In genomic region chr14:102998393-102998792, GRCh38 we compare ENCODE assay signal across 14 cellular contexts.
"Had no signal": no experiment of that assay in that cellular context is flagged by ENCODE, and none has a peak within 500 bp of the region (broad histone marks: within the 10 kb centered on the region; RNA-seq: fewer than 3 reads in every experiment).

No MANE protein-coding gene starts in this region.

- ATAC-seq: left colon; lower lobe of right lung; right lobe of liver; stimulated activated naive CD8-positive, alpha-beta T cell treated with anti-CD3 and anti-CD28 coated beads, Interleukin-15, amount 100 ng/mL, for 72 hours had no signal

- H3K9me3 Mint-ChIP-seq: activated CD4-positive, alpha-beta T cell treated with anti-CD3 and anti-CD28 coated beads, Interleukin-2, amount 10 ng/mL, durations not matched to agents 7 days and 5 days; activated naive CD8-positive, alpha-beta T cell treated with anti-CD3 and anti-CD28 coated beads, Interleukin-2, amount 10 ng/mL, durations not matched to agents 7 days and 5 days; mesothelial cell of epicardium; stimulated activated naive CD8-positive, alpha-beta T cell treated with anti-CD3 and anti-CD28 coated beads, Interleukin-15, amount 100 ng/mL, for 72 hours had no signal

- H3K9me3 ChIP-seq: lower lobe of right lung, ovary, right lobe of liver, spleen, upper lobe of left lung had no signal

- H3K4me1 Mint-ChIP-seq: activated CD4-positive, alpha-beta T cell treated with anti-CD3 and anti-CD28 coated beads, Interleukin-2, amount 10 ng/mL, durations not matched to agents 7 days and 5 days; mesothelial cell of epicardium; stimulated activated naive CD8-positive, alpha-beta T cell treated with anti-CD3 and anti-CD28 coated beads, Interleukin-15, amount 100 ng/mL, for 72 hours had no signal

- H3K27ac ChIP-seq: lower lobe of right lung, ovary, right lobe of liver, spleen, upper lobe of left lung had no signal

- H3K27ac Mint-ChIP-seq: activated CD4-positive, alpha-beta T cell treated with anti-CD3 and anti-CD28 coated beads, Interleukin-2, amount 10 ng/mL, durations not matched to agents 7 days and 5 days; activated naive CD8-positive, alpha-beta T cell treated with anti-CD3 and anti-CD28 coated beads, Interleukin-2, amount 10 ng/mL, durations not matched to agents 7 days and 5 days; mesothelial cell of epicardium; stimulated activated naive CD8-positive, alpha-beta T cell treated with anti-CD3 and anti-CD28 coated beads, Interleukin-15, amount 100 ng/mL, for 72 hours had no signal

- FAIRE-seq: frontal cortex had no signal

- H3K27me3 ChIP-seq: ovary, right lobe of liver, spleen, upper lobe of left lung had no signal

- DNase-seq: activated CD4-positive, alpha-beta T cell treated with anti-CD3 and anti-CD28 coated beads, Interleukin-2, amount 10 ng/mL, durations not matched to agents 7 days and 5 days; activated CD8-positive, alpha-beta memory T cell treated with anti-CD3 and anti-CD28 coated beads, Interleukin-2, amount 50 U/mL, for 48 hours; activated naive CD8-positive, alpha-beta T cell treated with anti-CD3 and anti-CD28 coated beads, Interleukin-2, amount 10 ng/mL, durations not matched to agents 7 days and 5 days; anterior cingulate cortex; head of caudate nucleus; left colon; lower lobe of right lung; ovary; spleen; stimulated activated naive CD8-positive, alpha-beta T cell treated with anti-CD3 and anti-CD28 coated beads, Interleukin-15, amount 100 ng/mL, for 72 hours; upper lobe of left lung had no signal

- H3K4me3 ChIP-seq: lower lobe of right lung, ovary, right lobe of liver, spleen, upper lobe of left lung had no signal

- H3K36me3 Mint-ChIP-seq: activated naive CD8-positive, alpha-beta T cell treated with anti-CD3 and anti-CD28 coated beads, Interleukin-2, amount 10 ng/mL, durations not matched to agents 7 days and 5 days had no signal

- H3K27me3 Mint-ChIP-seq: activated CD4-positive, alpha-beta T cell treated with anti-CD3 and anti-CD28 coated beads, Interleukin-2, amount 10 ng/mL, durations not matched to agents 7 days and 5 days; activated naive CD8-positive, alpha-beta T cell treated with anti-CD3 and anti-CD28 coated beads, Interleukin-2, amount 10 ng/mL, durations not matched to agents 7 days and 5 days; stimulated activated naive CD8-positive, alpha-beta T cell treated with anti-CD3 and anti-CD28 coated beads, Interleukin-15, amount 100 ng/mL, for 72 hours had no signal

- H3K4me1 ChIP-seq: lower lobe of right lung, right lobe of liver had no signal

- H3K4me3 Mint-ChIP-seq: activated CD4-positive, alpha-beta T cell treated with anti-CD3 and anti-CD28 coated beads, Interleukin-2, amount 10 ng/mL, durations not matched to agents 7 days and 5 days; activated naive CD8-positive, alpha-beta T cell treated with anti-CD3 and anti-CD28 coated beads, Interleukin-2, amount 10 ng/mL, durations not matched to agents 7 days and 5 days; mesothelial cell of epicardium; stimulated activated naive CD8-positive, alpha-beta T cell treated with anti-CD3 and anti-CD28 coated beads, Interleukin-15, amount 100 ng/mL, for 72 hours had no signal

- H3K36me3 ChIP-seq: ovary had no signal
